In genomic region chr12:7146228-7146627, GRCh38 we compare ENCODE assay signal across 25 cellular contexts. TPM values are rescaled to one million over a fixed set of nuclear protein-coding genes. Genes with fewer than 3 reads are reported as not detected.
DNase-seq lines count a peak whose midpoint lies in the region; ATAC-seq and TF ChIP-seq lines count a peak whose summit lies in the region.
"Had no signal": no experiment of that assay in that cellular context is flagged by ENCODE, and none has a peak within 500 bp of the region (broad histone marks: within the 10 kb centered on the region; RNA-seq: fewer than 3 reads in every experiment).

No MANE protein-coding gene starts in this region.

- no peaks in the 10 kb centered on the region for H3K4me1 ChIP-seq in mammary epithelial cell (ENCODE audit: insufficient read depth, low read length)
- H3K4me1 ChIP-seq in parathyroid adenoma: peaks cover 31% of the 10 kb centered on the region
- no peaks in the 10 kb centered on the region for H3K4me1 ChIP-seq in right cardiac atrium (ENCODE audit: control insufficient read depth, insufficient read depth, low read length)

- H3K9me3 ChIP-seq in mammary epithelial cell (replicated peaks; ENCODE audit: insufficient read depth, low read length) (no peaks in the 10 kb centered on the region), parathyroid adenoma (ENCODE audit: control insufficient read depth, low read length) (no peaks in the 10 kb centered on the region), right cardiac atrium (ENCODE audit: control insufficient read depth, low read length) (no peaks in the 10 kb centered on the region)
- H3K9me3 ChIP-seq: SK-N-SH had no signal

- H3K4me3 Mint-ChIP-seq in MCF 10A (ENCODE audit: unreplicated experiment) (no peak overlapping the region), chondrocyte (ENCODE audit: unreplicated experiment) (no peak overlapping the region)

- TF ChIP-seq CTCF in MCF 10A (IDR thresholded peaks at IDR 0.05; ENCODE audit: unreplicated experiment) (no peak), mammary epithelial cell (conservative IDR thresholded peaks at IDR 0.05 in 1 of 2, IDR thresholded peaks at IDR 0.05 in 1 of 2; ENCODE audit: extremely low read depth in 1 of 2, insufficient read depth in 1 of 2, low read depth in 1 of 2, low read length in 2 of 2) (no peak), chondrocyte (IDR thresholded peaks at IDR 0.05) (no peak), parathyroid adenoma (IDR thresholded peaks at IDR 0.05) (no peak)

- dilution Hi-C loops in mammary epithelial cell (cut with HindIII; ENCODE audit: low sequenced_read_pairs): no loop called here

- H3K9ac ChIP-seq in mammary epithelial cell (ENCODE audit: insufficient read depth, low read length) (no peak overlapping the region), parathyroid adenoma (no peak overlapping the region)
- H3K9ac ChIP-seq: SK-N-SH had no signal

- no peaks in the 10 kb centered on the region for H4K20me1 ChIP-seq in mammary epithelial cell (ENCODE audit: insufficient read depth, low read length)

- H3K9me3 Mint-ChIP-seq in MCF 10A (ENCODE audit: unreplicated experiment): no peaks in the 10 kb centered on the region
- H3K9me3 Mint-ChIP-seq in chondrocyte (ENCODE audit: low read depth): peaks cover 5% of the 10 kb centered on the region

- in situ Hi-C loops in mammary epithelial cell (cut with MboI; ENCODE audit: low sequenced_read_pairs in 2 of 2): no loop called here

- POLR2A ChIA-PET in MCF 10A (lab: Yijun Ruan, JAX): interaction anchor here (0.7 to 1.7 kb wide), 2 partner anchors 43 to 202 kb away, joined by 3 read pairs; partner anchors contain the start of gene C12orf57

- H3K27me3 ChIP-seq in mammary epithelial cell (ENCODE audit: insufficient read depth, low read length) (no peaks in the 10 kb centered on the region), parathyroid adenoma (ENCODE audit: control insufficient read depth, insufficient read depth, low read length) (no peaks in the 10 kb centered on the region), right cardiac atrium (ENCODE audit: control insufficient read depth, insufficient read depth) (no peaks in the 10 kb centered on the region)

- no peaks in the 10 kb centered on the region for H3K4me1 Mint-ChIP-seq in MCF 10A (ENCODE audit: insufficient read depth, unreplicated experiment)
- H3K4me1 Mint-ChIP-seq in chondrocyte (ENCODE audit: low read depth): no peaks in the 10 kb centered on the region

- no peak overlapping the region for H3K27ac ChIP-seq in mammary epithelial cell (ENCODE audit: insufficient read depth, low read depth, low read length)
- H3K27ac ChIP-seq in parathyroid adenoma: peak overlapping the region; percentile 84
- no peak overlapping the region for H3K27ac ChIP-seq in right cardiac atrium (ENCODE audit: low read length)

- CTCF ChIA-PET in MCF 10A (lab: Yijun Ruan, JAX): interaction anchor here (0.5 to 8.4 kb wide), 11 partner anchors 8 to 489 kb away, joined by 3 to 102 read pairs (median 5); partner anchors contain the start of genes C1S and PEX5
- CTCF ChIA-PET in mammary epithelial cell (lab: Charles Lee; ENCODE audit: low non-redundant PET): no interaction called here

- H3K4me2 ChIP-seq in mammary epithelial cell (ENCODE audit: insufficient read depth, low read depth, low read length) (no peak overlapping the region), parathyroid adenoma (ENCODE audit: low read length) (no peak overlapping the region)
- H3K4me2 ChIP-seq: SK-N-SH had no signal

- WGBS in mammary epithelial cell (ENCODE audit: low coverage, missing lambda C conversion rate): 94% methylated on average over 4 of the region's 7 CpGs
- WGBS in right cardiac atrium: 94% methylated on average over 7 of the region's 7 CpGs

- ATAC-seq in GM21825 (IDR thresholded peaks at IDR 0.05; ENCODE audit: unreplicated experiment) (no peak), HG03521 (IDR thresholded peaks at IDR 0.05; ENCODE audit: unreplicated experiment) (no peak), HG03135 (IDR thresholded peaks at IDR 0.05; ENCODE audit: unreplicated experiment) (no peak), right cardiac atrium (no peak)
- ATAC-seq: HepG2, K562 had no signal

- no peaks in the 10 kb centered on the region for H3K79me2 ChIP-seq in mammary epithelial cell (ENCODE audit: insufficient read depth, low read length)
- peaks cover 4% of the 10 kb centered on the region for H3K79me2 ChIP-seq in parathyroid adenoma

- intact Hi-C loops in MCF 10A (cut with micrococcal nuclease): no loop called here
- intact Hi-C loops in mammary epithelial cell (cut with micrococcal nuclease): no loop called here
- intact Hi-C loops in right cardiac atrium (cut with DNase I): no loop called here

- H3K4me3 ChIP-seq in mammary epithelial cell (replicated peaks in 1 of 3; ENCODE audit: insufficient read depth in 1 of 3, low read depth in 2 of 3, low read length in 3 of 3) (no peak overlapping the region), parathyroid adenoma (ENCODE audit: low read depth, low read length) (no peak overlapping the region), right cardiac atrium (ENCODE audit: low read length) (no peak overlapping the region)
- H3K4me3 ChIP-seq: K562 had no signal

- H3K36me3 ChIP-seq in mammary epithelial cell (ENCODE audit: insufficient read depth, low read length): peaks cover 15% of the 10 kb centered on the region
- no peaks in the 10 kb centered on the region for H3K36me3 ChIP-seq in parathyroid adenoma (ENCODE audit: control insufficient read depth, insufficient read depth, low read length)

- BruUV-seq in MCF 10A (replicated peaks; lab: Mats Ljungman, UMichigan): no TSS peak
- no TSS peak for BruUV-seq in mammary epithelial cell (replicated peaks; lab: Mats Ljungman, UMichigan)

- H3K27ac Mint-ChIP-seq in MCF 10A (ENCODE audit: low read depth, unreplicated experiment): peak overlapping the region; percentile 57
- no peak overlapping the region for H3K27ac Mint-ChIP-seq in chondrocyte (ENCODE audit: unreplicated experiment)

- H3K36me3 Mint-ChIP-seq in MCF 10A (ENCODE audit: insufficient read depth, unreplicated experiment) (peaks cover 57% of the 10 kb centered on the region), chondrocyte (ENCODE audit: low read depth) (peaks cover 40% of the 10 kb centered on the region)

- H2AFZ ChIP-seq in mammary epithelial cell (ENCODE audit: low read depth, low read length) (no peak overlapping the region), parathyroid adenoma (peak overlapping the region; percentile 16)

- no peak for DNase-seq in MCF 10A (ENCODE audit: unreplicated experiment)
- DNase-seq in mammary epithelial cell: no peak
- peak; percentile 19 for DNase-seq in chondrocyte (ENCODE audit: low spot score)
- DNase-seq in right cardiac atrium: no peak
- DNase-seq: DMS153, DND-41, Kasumi-1, MV-4-11, NCI-H1105, NCI-H146, NCI-H2029, NCI-H226, NCI-H510A, SIG-M5, SK-N-SH, SW 1271 had no signal

- H3K27me3 Mint-ChIP-seq in MCF 10A (ENCODE audit: insufficient read depth, unreplicated experiment) (no peaks in the 10 kb centered on the region), chondrocyte (ENCODE audit: low read depth) (no peaks in the 10 kb centered on the region)

RNA-seq across cellular contexts. Expression of gene CLSTN3, which starts 16.1 kb away (rescaled TPM):
- total RNA-seq in MCF 10A (2022) (34.6 and 40.2 TPM in 2 replicates), mammary epithelial cell (10 to 100 TPM; 15.8 to 28.6 TPM), chondrocyte (15.5 to 19.9 TPM (median 18.2 TPM) in 3 replicates), right cardiac atrium (10 to 100 TPM in 3 of 4 donors, 1 to 10 TPM in 1; 7.0 to 11.1 (median 10.7) TPM)
- polyA plus RNA-seq in mammary epithelial cell (14.5 TPM), right cardiac atrium (13.6 TPM)
- 24.4 TPM for polyA minus RNA-seq in mammary epithelial cell

RNA-seq across cellular contexts. Expression of gene RBP5, which starts 17.5 kb away (rescaled TPM):
- total RNA-seq in MCF 10A (2022): not detected in 2 replicates
- not detected for total RNA-seq in mammary epithelial cell
- not detected for polyA plus RNA-seq in mammary epithelial cell
- polyA minus RNA-seq in mammary epithelial cell: not detected
- total RNA-seq in chondrocyte: not detected in 3 replicates
- 1 to 10 TPM in 1 of 4 donors, under 1 TPM in 2, not detected in 1; 0.47 to 1.7 (median 0.65) TPM for total RNA-seq in right cardiac atrium
- 0.77 TPM for polyA plus RNA-seq in right cardiac atrium
- total RNA-seq: A172, M059J had no signal
- polyA plus RNA-seq: BJ had no signal

RNA-seq across cellular contexts. Expression of gene C1RL, which starts 37.2 kb away (rescaled TPM):
- total RNA-seq in MCF 10A (2022) (49.8 and 55.7 TPM in 2 replicates), mammary epithelial cell (10 to 100 TPM; 32.1 to 38.3 TPM), chondrocyte (20.3 to 21.0 TPM (median 20.4 TPM) in 3 replicates), right cardiac atrium (10 to 100 TPM; 17.6 to 29.6 (median 21.6) TPM)
- polyA plus RNA-seq in mammary epithelial cell (16.6 TPM), right cardiac atrium (16.7 TPM)
- polyA minus RNA-seq in mammary epithelial cell: 23.6 TPM

RNA-seq across cellular contexts. Expression of gene PEX5, which starts 43.3 kb away (rescaled TPM):
- total RNA-seq in MCF 10A (2022) (42.2 and 49.4 TPM in 2 replicates), mammary epithelial cell (10 to 100 TPM; 25.0 to 25.5 TPM), chondrocyte (25.1 to 26.0 TPM (median 25.5 TPM) in 3 replicates), right cardiac atrium (10 to 100 TPM; 23.5 to 35.2 (median 29.8) TPM)
- polyA plus RNA-seq in mammary epithelial cell (14.0 TPM), right cardiac atrium (13.0 TPM)
- 6.7 TPM for polyA minus RNA-seq in mammary epithelial cell

RNA-seq across cellular contexts. Expression of gene C1R, which starts 54.0 kb away (rescaled TPM):
- total RNA-seq in MCF 10A (2022): 13.1 and 16.7 TPM in 2 replicates
- total RNA-seq in mammary epithelial cell: 10 to 100 TPM in 1 of 2 donors, 1 to 10 TPM in 1; 6.1 to 16.3 TPM
- 5.3 TPM for polyA plus RNA-seq in mammary epithelial cell
- polyA minus RNA-seq in mammary epithelial cell: 14.7 TPM
- 19.7 to 21.9 TPM (median 19.8 TPM) in 3 replicates for total RNA-seq in chondrocyte
- total RNA-seq in right cardiac atrium: 100 to 1,000 TPM; 245 to 447 (median 372) TPM
- 201 TPM for polyA plus RNA-seq in right cardiac atrium
